Comparison of ENCODE assay signal across 23 cellular contexts in the genomic region with DNA sequence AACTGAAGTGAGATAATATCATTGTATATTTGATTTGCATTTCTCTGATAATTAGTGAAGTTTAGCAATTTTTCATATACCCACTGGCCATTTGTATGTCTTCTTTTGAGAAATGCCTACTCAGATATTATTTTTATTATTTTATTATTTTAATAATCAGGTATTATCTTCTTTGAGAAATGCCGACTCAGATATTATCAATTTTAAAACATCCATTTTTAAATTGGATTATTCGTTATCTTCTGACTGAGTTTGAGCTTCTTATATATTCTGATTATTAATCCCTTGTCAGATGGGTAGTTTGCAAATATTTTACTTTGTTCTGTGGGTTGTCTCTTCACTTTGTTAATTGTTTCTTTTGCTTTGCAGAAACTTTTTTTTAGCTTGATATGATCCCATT. TPM values are rescaled to one million over a fixed set of nuclear protein-coding genes. Genes with fewer than 3 reads are reported as not detected.
"Had no signal": no experiment of that assay in that cellular context is flagged by ENCODE, and none has a peak within 500 bp of the region (broad histone marks: within the 10 kb centered on the region; RNA-seq: fewer than 3 reads in every experiment).

No MANE protein-coding gene starts in this region.

- DNase-seq: KBM-7, MV-4-11, NCI-H1048, NCI-H1105, NCI-H1417, NCI-H1436 treated with DMSO at 0.1 percent for 48 hours, NCI-H1694 treated with DMSO at 0.1 percent for 48 hours, NCI-H1930, NCI-H2081, NCI-H2107, NCI-H2227 treated with DMSO at 0.1 percent for 48 hours, NCI-H524, NCI-H526 treated with DMSO at 0.1 percent for 48 hours, NCI-H748 treated with DMSO at 0.1 percent for 48 hours, Right ventricle myocardium superior, RPMI8226, SIG-M5 had no signal

- H3K4me1 ChIP-seq: SJSA1 had no signal

- H3K36me3 ChIP-seq: SJSA1 had no signal

- FAIRE-seq: HepG2, RCC 7860 had no signal

- H3K27ac ChIP-seq: SJSA1, SK-N-MC had no signal

- ATAC-seq: HepG2 had no signal

- H3K9me3 ChIP-seq: SJSA1 had no signal

- H3K4me3 ChIP-seq: SJSA1, SK-N-MC had no signal

RNA-seq across cellular contexts. Expression of gene KMO, which starts 37.7 kb away (rescaled TPM):
- total RNA-seq: HepG2, HT1080, LHCN-M2 had no signal
